ENCODE assay signal across 19 cellular contexts in the genomic region with DNA sequence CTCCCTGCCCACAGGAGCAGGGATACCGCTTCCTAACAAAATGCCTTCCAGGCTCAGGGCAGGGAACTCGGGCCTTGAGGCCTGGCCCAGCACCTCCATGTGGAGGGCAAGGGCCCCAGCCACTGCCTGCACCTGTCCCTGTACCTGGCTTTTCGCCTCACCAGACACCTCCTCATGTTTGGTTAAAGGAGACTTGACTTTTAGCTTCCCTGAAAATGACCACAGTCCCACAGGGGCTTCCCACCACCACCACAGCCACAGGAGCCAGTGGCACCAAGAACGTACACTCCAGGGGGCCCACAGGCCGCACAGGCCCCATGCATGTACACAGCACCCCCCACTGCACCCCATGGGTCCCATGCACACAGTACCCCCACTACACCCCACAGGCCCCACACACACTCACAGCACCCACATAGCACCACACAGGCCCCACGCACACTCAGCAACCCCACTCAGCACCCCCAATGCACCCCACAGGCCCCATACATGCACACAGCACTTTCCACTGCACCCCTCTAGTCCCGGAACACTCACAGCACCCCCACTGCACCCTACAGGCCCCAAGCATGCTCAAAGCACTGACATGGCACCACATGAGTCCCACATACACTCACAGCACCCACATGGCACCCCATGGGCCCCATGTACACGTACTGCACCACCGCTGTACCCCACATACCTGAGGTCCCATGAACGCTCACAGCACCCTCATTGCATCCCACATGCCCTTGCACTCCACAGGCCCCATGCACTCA.
"Had no signal": no experiment of that assay in that cellular context is flagged by ENCODE, and none has a peak within 500 bp of the region (broad histone marks: within the 10 kb centered on the region; RNA-seq: fewer than 3 reads in every experiment).

No MANE protein-coding gene starts in this region.

- H3K27ac Mint-ChIP-seq: activated CD4-positive, alpha-beta T cell treated with anti-CD3 and anti-CD28 coated beads, Interleukin-2, amount 10 ng/mL, durations not matched to agents 24 days and 14 days; activated naive CD4-positive, alpha-beta T cell treated with anti-CD3 and anti-CD28 coated beads, Interleukin-2, amount 50 U/mL, for 24 hours; immature natural killer cell; stimulated activated naive CD8-positive, alpha-beta T cell treated with anti-CD3 and anti-CD28 coated beads, Interleukin-15, Interleukin-2, amounts not matched to agents 100 ng/mL and 50 ng/mL, for 24 hours had no signal

- H3K9me3 ChIP-seq: ascending aorta, gastrocnemius medialis, heart right ventricle, upper lobe of left lung had no signal

- H3K27me3 ChIP-seq: ascending aorta, gastrocnemius medialis, heart right ventricle, upper lobe of left lung had no signal

- H3K4me3 ChIP-seq: ascending aorta, gastrocnemius medialis, heart right ventricle, upper lobe of left lung had no signal

- DNase-seq: activated CD4-positive, alpha-beta T cell treated with anti-CD3 and anti-CD28 coated beads, Interleukin-2, amount 10 ng/mL, durations not matched to agents 24 days and 14 days; activated CD8-positive, alpha-beta memory T cell treated with anti-CD3 and anti-CD28 coated beads, Interleukin-2, amount 50 U/mL, for 4 hours; activated effector memory CD4-positive, alpha-beta T cell treated with Interleukin-2 at 50 U/mL for 16 hours; activated T-cell treated with anti-CD3 and anti-CD28 coated beads, Interleukin-2, amount 50 U/mL, for 4 hours; cerebellar nuclear complex; cortex of kidney; gastrocnemius medialis; heart right ventricle; immature natural killer cell; left ventricle myocardium superior; naive B cell; occipital lobe; T-helper 1 cell; T-helper 9 cell had no signal

- H3K27ac ChIP-seq: ascending aorta, gastrocnemius medialis, heart right ventricle, upper lobe of left lung had no signal

- H3K27me3 Mint-ChIP-seq: activated CD4-positive, alpha-beta T cell treated with anti-CD3 and anti-CD28 coated beads, Interleukin-2, amount 10 ng/mL, durations not matched to agents 24 days and 14 days; activated naive CD4-positive, alpha-beta T cell treated with anti-CD3 and anti-CD28 coated beads, Interleukin-2, amount 50 U/mL, for 24 hours; naive B cell; stimulated activated naive CD8-positive, alpha-beta T cell treated with anti-CD3 and anti-CD28 coated beads, Interleukin-15, Interleukin-2, amounts not matched to agents 100 ng/mL and 50 ng/mL, for 24 hours had no signal

- ATAC-seq: activated T-cell treated with anti-CD3 and anti-CD28 coated beads, Interleukin-2, amount 50 U/mL, for 4 hours; esophagus mucosa; gastrocnemius medialis; left ventricle myocardium superior had no signal

- H3K36me3 Mint-ChIP-seq: activated naive CD4-positive, alpha-beta T cell treated with anti-CD3 and anti-CD28 coated beads, Interleukin-2, amount 50 U/mL, for 24 hours; immature natural killer cell; naive B cell had no signal

- H3K4me1 ChIP-seq: ascending aorta, gastrocnemius medialis, heart right ventricle, upper lobe of left lung had no signal

- H3K9me3 Mint-ChIP-seq: activated CD4-positive, alpha-beta T cell treated with anti-CD3 and anti-CD28 coated beads, Interleukin-2, amount 10 ng/mL, durations not matched to agents 24 days and 14 days; activated naive CD4-positive, alpha-beta T cell treated with anti-CD3 and anti-CD28 coated beads, Interleukin-2, amount 50 U/mL, for 24 hours; activated T-cell treated with anti-CD3 and anti-CD28 coated beads, Interleukin-2, amount 50 U/mL, for 4 hours; immature natural killer cell; naive B cell; stimulated activated naive CD8-positive, alpha-beta T cell treated with anti-CD3 and anti-CD28 coated beads, Interleukin-15, Interleukin-2, amounts not matched to agents 100 ng/mL and 50 ng/mL, for 24 hours had no signal

- H3K4me1 Mint-ChIP-seq: activated CD4-positive, alpha-beta T cell treated with anti-CD3 and anti-CD28 coated beads, Interleukin-2, amount 10 ng/mL, durations not matched to agents 24 days and 14 days; activated naive CD4-positive, alpha-beta T cell treated with anti-CD3 and anti-CD28 coated beads, Interleukin-2, amount 50 U/mL, for 24 hours; immature natural killer cell; naive B cell had no signal

- H3K4me3 Mint-ChIP-seq: activated CD4-positive, alpha-beta T cell treated with anti-CD3 and anti-CD28 coated beads, Interleukin-2, amount 10 ng/mL, durations not matched to agents 24 days and 14 days; activated naive CD4-positive, alpha-beta T cell treated with anti-CD3 and anti-CD28 coated beads, Interleukin-2, amount 50 U/mL, for 24 hours; activated T-cell treated with anti-CD3 and anti-CD28 coated beads, Interleukin-2, amount 50 U/mL, for 4 hours; immature natural killer cell; naive B cell; stimulated activated naive CD8-positive, alpha-beta T cell treated with anti-CD3 and anti-CD28 coated beads, Interleukin-15, Interleukin-2, amounts not matched to agents 100 ng/mL and 50 ng/mL, for 24 hours had no signal

- H3K36me3 ChIP-seq: gastrocnemius medialis had no signal
